Comparison of ENCODE assay signal across 8 cellular contexts in the genomic region with DNA sequence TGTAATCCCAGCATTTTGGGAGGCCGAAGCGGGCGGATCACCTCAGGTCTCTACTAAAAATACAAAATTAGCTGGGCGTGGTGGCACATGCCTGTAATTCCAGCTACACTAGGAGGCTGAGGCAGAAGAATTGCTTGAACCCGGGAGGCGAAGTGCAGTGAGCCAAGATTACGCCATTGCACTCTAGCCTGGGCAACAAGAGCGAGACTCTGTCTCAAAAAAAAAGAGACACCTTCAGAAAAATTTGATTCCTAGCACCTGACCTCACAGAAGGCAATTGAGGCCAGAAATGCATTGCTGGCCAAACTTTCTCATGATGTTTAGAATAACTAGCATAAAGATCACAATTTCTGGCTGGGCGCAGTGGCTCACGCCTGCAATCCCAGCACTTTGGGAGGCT. TPM values are rescaled to one million over a fixed set of nuclear protein-coding genes. Genes with fewer than 3 reads are reported as not detected.
DNase-seq lines count a peak whose midpoint lies in the region; ATAC-seq and TF ChIP-seq lines count a peak whose summit lies in the region.
"Not testable (repeated sequence)": the region's sequence is repeated elsewhere in the genome, so short reads cannot be mapped to it uniquely, and the experiment has no call there.

No MANE protein-coding gene starts in this region.

- not testable (repeated sequence) for DNase-seq in HFFc6; adrenal gland; caudate nucleus (lab: John Stamatoyannopoulos, UW); heart left ventricle; psoas muscle; substantia nigra (lab: John Stamatoyannopoulos, UW); vagina (ENCODE audit: extremely low spot score in 2 of 2)

- H3K27me3 ChIP-seq in adrenal gland; heart left ventricle; layer of hippocampus (ENCODE audit: control insufficient read depth, insufficient read depth, low read length); psoas muscle (ENCODE audit: insufficient read depth in 3 of 3, low read length in 2 of 3); vagina: not testable (repeated sequence)

- H3K27me3 Mint-ChIP-seq in HFFc6 (ENCODE audit: insufficient read depth), result not testable (repeated sequence)

- not testable (repeated sequence) for H3K9me3 Mint-ChIP-seq in HFFc6

- H3K4me3 Mint-ChIP-seq in HFFc6, result not testable (repeated sequence)

- TF ChIP-seq POLR2A in adrenal gland (IDR thresholded peaks at IDR 0.05); heart left ventricle (IDR thresholded peaks at IDR 0.05); vagina (IDR thresholded peaks at IDR 0.05): not testable (repeated sequence)

- H3K36me3 Mint-ChIP-seq in HFFc6 (ENCODE audit: low read depth), result not testable (repeated sequence)

- not testable (repeated sequence) for H3K9me3 ChIP-seq in adrenal gland (replicated peaks in 1 of 3); heart left ventricle; psoas muscle; vagina

- 91 to 98% (median 96%) methylated on average over 6 to 10 of the region's 10 CpGs for WGBS in adrenal gland, 4 donors
- WGBS in heart left ventricle, 4 donors, result 95 to 99% (median 96%) methylated on average over 10 of the region's 10 CpGs
- WGBS in psoas muscle, 3 donors, result 75 to 84% (median 76%) methylated on average over 10 of the region's 10 CpGs

- peak overlapping the region in 3 of 5 donors; percentile 69 to 82 (median 78) for H3K27ac ChIP-seq in adrenal gland
- peak overlapping the region; percentile 96 for H3K27ac ChIP-seq in caudate nucleus (ENCODE audit: low read depth, low read length)
- peak overlapping the region in 8 of 12 donors; percentile 83 to 94 (median 87) for H3K27ac ChIP-seq in heart left ventricle
- H3K27ac ChIP-seq in layer of hippocampus (ENCODE audit: low read depth, low read length), result peak overlapping the region; percentile 94
- peak overlapping the region; percentile 19 for H3K27ac ChIP-seq in psoas muscle
- H3K27ac ChIP-seq in substantia nigra (ENCODE audit: low read depth, low read length, poor library complexity, severe bottlenecking), result peak overlapping the region; percentile 97
- peak overlapping the region; percentile 64 for H3K27ac ChIP-seq in vagina

- H3K36me3 ChIP-seq in adrenal gland (replicated peaks in 1 of 2); psoas muscle (ENCODE audit: insufficient read depth in 1 of 2, low read depth in 1 of 2); vagina: not testable (repeated sequence)
- peaks cover 0 to 11% (median 0%) of the 10 kb centered on the region in 9 donors for H3K36me3 ChIP-seq in heart left ventricle

- not testable (repeated sequence) for TF ChIP-seq CTCF in HFFc6 (IDR thresholded peaks at IDR 0.05); adrenal gland (IDR thresholded peaks at IDR 0.05); heart left ventricle (IDR thresholded peaks at IDR 0.05); psoas muscle (IDR thresholded peaks at IDR 0.05); vagina (IDR thresholded peaks at IDR 0.05)

- not testable (repeated sequence) for ATAC-seq in heart left ventricle, psoas muscle

- peaks cover 14% of the 10 kb centered on the region; the same call in 1 of the 2 replicates for H3K4me1 Mint-ChIP-seq in HFFc6 (ENCODE audit: low read depth)

- not testable (repeated sequence) for H3K4me3 ChIP-seq in adrenal gland, heart left ventricle, psoas muscle, vagina

- intact Hi-C loops in adrenal gland (cut with DNase I); psoas muscle (cut with DNase I); vagina (cut with DNase I): not testable (repeated sequence)
- intact Hi-C loops in heart left ventricle (cut with DNase I), result loop anchor here in 1 of 10 donors (2.0 kb wide), 1 partner anchor 24 kb away; a partner anchor contains a TSS

- H3K27ac Mint-ChIP-seq in HFFc6, result 0 out of 2 replicates have a peak overlapping the region, but pooled peaks have one; percentile 9

- H3K4me1 ChIP-seq in adrenal gland (replicated peaks in 1 of 2) (peaks cover 18 to 49% of the 10 kb centered on the region in 2 donors), heart left ventricle (peaks cover 9 to 58% (median 43%) of the 10 kb centered on the region in 12 donors), psoas muscle (peaks cover 21% of the 10 kb centered on the region), vagina (peaks cover 48% of the 10 kb centered on the region)

RNA-seq across cellular contexts. Expression of a gene that starts 24.2 kb away (rescaled TPM):
- total RNA-seq in HFFc6 (2021; fragmentation: NEBNext Ultra II Directional; extraction: Animal tissue kit (Norgen Biotek cat#: 25700)), result 10 to 100 TPM; 47.4 to 64.6 (median 53.0) TPM
- total RNA-seq in adrenal gland (100 to 1,000 TPM in 4 of 8 donors, 10 to 100 TPM in 4; 44.9 to 130 (median 98.4) TPM), heart left ventricle (10 to 100 TPM; 14.1 to 35.5 (median 25.6) TPM), psoas muscle (10 to 100 TPM; 14.0 to 27.8 (median 21.3) TPM), vagina (119 TPM)
- polyA plus RNA-seq in adrenal gland (100 to 1,000 TPM in 2 of 3 donors, 10 to 100 TPM in 1; 67.2 to 185 (median 182) TPM), heart left ventricle (10 to 100 TPM; 33.4 to 42.7 TPM), psoas muscle (10 to 100 TPM; 22.5 to 36.8 (median 24.1) TPM)

RNA-seq across cellular contexts. Expression of a gene that starts 55.5 kb away (rescaled TPM):
- total RNA-seq in HFFc6 (2021; fragmentation: NEBNext Ultra II Directional; extraction: Animal tissue kit (Norgen Biotek cat#: 25700)), result 10 to 100 TPM; 20.5 to 27.3 (median 23.0) TPM
- total RNA-seq in adrenal gland, result 10 to 100 TPM; 21.5 to 78.7 (median 36.3) TPM
- 10 to 100 TPM; 14.0 to 29.9 (median 15.7) TPM for polyA plus RNA-seq in adrenal gland
- 10 to 100 TPM in 7 of 9 donors, 1 to 10 TPM in 2; 9.8 to 47.6 (median 14.7) TPM for total RNA-seq in heart left ventricle
- 10 to 100 TPM; 11.5 to 16.9 TPM for polyA plus RNA-seq in heart left ventricle
- 1 to 10 TPM; 5.9 to 8.6 (median 7.5) TPM for total RNA-seq in psoas muscle
- polyA plus RNA-seq in psoas muscle, result 1 to 10 TPM; 5.9 to 7.0 (median 6.0) TPM
- 45.9 TPM for total RNA-seq in vagina

Comparison
In these comparisons a context has a peak if more than half of its experiments do, and no peak if none do; other contexts are left out.
1. H3K27ac ChIP-seq: peak in every context shown above with its lines; median percentile 97 in substantia nigra; 96 in caudate nucleus; 94 in layer of hippocampus; 87 in heart left ventricle; 78 in adrenal gland; 64 in vagina; 19 in psoas muscle.